In the genomic region with DNA sequence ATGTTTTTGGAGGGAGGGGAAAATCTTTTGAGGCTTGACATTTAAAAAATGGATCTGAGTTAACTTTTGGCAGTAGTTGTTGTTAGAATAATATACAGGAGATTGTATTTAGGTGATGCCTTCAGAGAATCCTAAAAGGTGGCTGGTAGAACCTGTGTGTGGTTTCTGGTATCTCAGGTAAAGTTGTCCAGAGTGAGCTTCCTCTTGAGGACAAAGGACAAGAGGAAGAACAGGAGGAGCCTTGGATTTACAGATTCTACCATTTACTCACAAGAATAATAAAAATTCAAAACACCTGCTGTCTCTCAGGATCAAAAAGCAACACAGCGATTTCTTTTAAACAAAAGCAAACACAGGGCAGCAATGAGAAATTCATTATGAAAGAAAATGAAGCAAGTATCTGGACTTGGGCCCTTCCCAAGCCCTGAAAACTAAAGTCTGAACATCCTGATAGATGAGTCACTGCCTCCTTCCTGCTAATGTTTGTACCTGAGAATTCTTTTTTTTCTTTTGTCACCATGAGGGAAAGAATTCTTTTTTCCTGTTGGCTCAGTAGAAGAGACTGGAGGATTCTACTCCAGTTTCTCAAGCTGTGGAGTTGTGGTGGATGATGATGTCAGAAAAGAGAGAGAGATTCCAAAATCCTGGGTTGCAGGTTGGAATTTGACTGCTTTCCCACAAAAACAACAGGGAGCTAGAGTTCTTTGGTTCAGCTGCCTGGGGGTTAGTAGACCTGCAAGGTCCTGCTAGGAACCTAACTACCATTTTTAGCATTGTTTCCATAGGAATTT, we compare ENCODE assay signal across 13 cellular contexts. TPM values are rescaled to one million over a fixed set of nuclear protein-coding genes. Genes with fewer than 3 reads are reported as not detected.
DNase-seq lines count a peak whose midpoint lies in the region; ATAC-seq and TF ChIP-seq lines count a peak whose summit lies in the region.
"Had no signal": no experiment of that assay in that cellular context is flagged by ENCODE, and none has a peak within 500 bp of the region (broad histone marks: within the 10 kb centered on the region; RNA-seq: fewer than 3 reads in every experiment).

No MANE protein-coding gene starts in this region.

- intact Hi-C loops in A673 (cut with micrococcal nuclease; ENCODE audit: unreplicated experiment): no loop called here
- intact Hi-C loops in cardiac septum (cut with DNase I): no loop called here

- no peaks in the 10 kb centered on the region for H4K20me1 ChIP-seq in GM23338 (replicated peaks; ENCODE audit: insufficient read depth)

- H3K4me1 ChIP-seq in GM23338 (ENCODE audit: insufficient read depth) (peaks cover 26% of the 10 kb centered on the region), A673 (ENCODE audit: insufficient read depth, low read length, poor library complexity, severe bottlenecking) (no peaks in the 10 kb centered on the region)
- H3K4me1 ChIP-seq: Peyer's patch had no signal

- CTCF ChIA-PET in A673 (lab: Charles Lee): no interaction called here

- DNase-seq in GM23338 (ENCODE audit: low spot score): peak; percentile 77
- DNase-seq in fibroblast of peridontal ligament (ENCODE audit: extremely low read depth): peak; percentile 80
- no peak for DNase-seq in osteocyte (ENCODE audit: extremely low spot score, unreplicated experiment)
- no peak for DNase-seq in A673 (ENCODE audit: low spot score)
- no peak for DNase-seq in cardiac septum (ENCODE audit: low spot score)
- no peak for DNase-seq in activated effector memory CD4-positive, alpha-beta T cell treated with Interleukin-2 at 50 U/mL for 16 hours
- DNase-seq: central memory CD4-positive, alpha-beta T cell; DMS79; NCI-H1105; Peyer's patch had no signal

- H3K79me2 ChIP-seq in GM23338 (replicated peaks; ENCODE audit: insufficient read depth): no peaks in the 10 kb centered on the region

- no peaks in the 10 kb centered on the region for H3K27me3 ChIP-seq in GM23338 (ENCODE audit: insufficient read depth)
- H3K27me3 ChIP-seq in A673 (replicated peaks; ENCODE audit: insufficient read depth, low read depth, low read length, poor library complexity): no peaks in the 10 kb centered on the region
- H3K27me3 ChIP-seq: Peyer's patch, tibial nerve had no signal

- H3K27me3 Mint-ChIP-seq in GM23338 (ENCODE audit: insufficient read depth, low read depth, poor library complexity): peaks cover 5% of the 10 kb centered on the region
- H3K27me3 Mint-ChIP-seq in activated T-helper 17 cell treated with anti-CD3 and anti-CD28 coated beads, Interleukin-2, amount 50 U/mL, for 72 hours: no peaks in the 10 kb centered on the region
- H3K27me3 Mint-ChIP-seq in osteocyte (ENCODE audit: unreplicated experiment): no peaks in the 10 kb centered on the region

- H3K4me3 ChIP-seq in GM23338 (no peak overlapping the region), A673 (ENCODE audit: low read depth, low read length, poor library complexity, severe bottlenecking) (no peak overlapping the region)
- H3K4me3 ChIP-seq: Peyer's patch, tibial nerve had no signal

- no TSS peak for BruUV-seq in A673 (replicated peaks; lab: Mats Ljungman, UMichigan)

- no peak for TF ChIP-seq CTCF in GM23338 (conservative IDR thresholded peaks at IDR 0.05; ENCODE audit: low read depth in 2 of 2)
- no peak for TF ChIP-seq CTCF in osteocyte (IDR thresholded peaks at IDR 0.05)
- no peak for TF ChIP-seq CTCF in A673 (conservative IDR thresholded peaks at IDR 0.05; ENCODE audit: low read depth, low read length)

- H3K4me2 ChIP-seq in GM23338: no peak overlapping the region

- no peaks in the 10 kb centered on the region for H3K9me3 Mint-ChIP-seq in GM23338
- no peaks in the 10 kb centered on the region for H3K9me3 Mint-ChIP-seq in activated T-helper 17 cell treated with anti-CD3 and anti-CD28 coated beads, Interleukin-2, amount 50 U/mL, for 72 hours
- no peaks in the 10 kb centered on the region for H3K9me3 Mint-ChIP-seq in osteocyte (ENCODE audit: unreplicated experiment)

- no peaks in the 10 kb centered on the region for H3K9me3 ChIP-seq in A673 (ENCODE audit: low read depth, low read length, poor library complexity, severe bottlenecking)
- H3K9me3 ChIP-seq: Peyer's patch, tibial nerve had no signal

- H3K36me3 Mint-ChIP-seq in GM23338 (ENCODE audit: low read depth): no peaks in the 10 kb centered on the region
- no peaks in the 10 kb centered on the region for H3K36me3 Mint-ChIP-seq in activated T-helper 17 cell treated with anti-CD3 and anti-CD28 coated beads, Interleukin-2, amount 50 U/mL, for 72 hours (ENCODE audit: low read depth)
- no peaks in the 10 kb centered on the region for H3K36me3 Mint-ChIP-seq in osteocyte (ENCODE audit: unreplicated experiment)

- ATAC-seq in GM23338: peak; percentile 88
- ATAC-seq in activated T-helper 17 cell treated with anti-CD3 and anti-CD28 coated beads, Interleukin-2, amount 50 U/mL, for 72 hours (replicated peaks): peak; percentile 28
- no peak for ATAC-seq in GM21526 (IDR thresholded peaks at IDR 0.05; ENCODE audit: low FRiP score, unreplicated experiment)

- POLR2A ChIA-PET in A673 (lab: Charles Lee; ENCODE audit: low non-redundant PET): interaction anchor here (0.6 kb wide), 1 partner anchor 44 kb away, joined by 4 read pairs; no protein-coding TSS in a partner anchor

- H3K4me3 Mint-ChIP-seq in GM23338 (no peak overlapping the region), osteocyte (ENCODE audit: unreplicated experiment) (no peak overlapping the region)
- H3K4me3 Mint-ChIP-seq in activated T-helper 17 cell treated with anti-CD3 and anti-CD28 coated beads, Interleukin-2, amount 50 U/mL, for 72 hours: no peak overlapping the region

- H3F3A ChIP-seq in GM23338 (replicated peaks; ENCODE audit: low read depth): no peaks in the 10 kb centered on the region; the same call in 1 of the 2 replicates

- peak overlapping the region; percentile 51 for H3K27ac Mint-ChIP-seq in GM23338
- H3K27ac Mint-ChIP-seq in activated T-helper 17 cell treated with anti-CD3 and anti-CD28 coated beads, Interleukin-2, amount 50 U/mL, for 72 hours: no peak overlapping the region
- peak overlapping the region; percentile 76 for H3K27ac Mint-ChIP-seq in osteocyte (ENCODE audit: unreplicated experiment)

- H3K27ac ChIP-seq in GM23338 (ENCODE audit: low read depth) (peak overlapping the region; percentile 83), A673 (ENCODE audit: low read depth, low read length, poor library complexity, severe bottlenecking) (no peak overlapping the region)

- H3K4me1 Mint-ChIP-seq in GM23338: peaks cover 17% of the 10 kb centered on the region
- H3K4me1 Mint-ChIP-seq in activated T-helper 17 cell treated with anti-CD3 and anti-CD28 coated beads, Interleukin-2, amount 50 U/mL, for 72 hours: peaks cover 7% of the 10 kb centered on the region
- H3K4me1 Mint-ChIP-seq in osteocyte (ENCODE audit: unreplicated experiment): peaks cover 30% of the 10 kb centered on the region

- H3K9me2 ChIP-seq in GM23338 (ENCODE audit: insufficient read depth): no peaks in the 10 kb centered on the region; the same call in 1 of the 2 replicates

- H3K36me3 ChIP-seq in GM23338 (ENCODE audit: insufficient read depth): no peaks in the 10 kb centered on the region
- no peaks in the 10 kb centered on the region for H3K36me3 ChIP-seq in A673 (ENCODE audit: insufficient read depth, low read length, poor library complexity, severe bottlenecking)
- H3K36me3 ChIP-seq: Peyer's patch, tibial nerve had no signal

- H2AFZ ChIP-seq in GM23338: no peak overlapping the region

TF ChIP-seq in GM23338, 12 proteins besides CTCF, POLR2A, EP300 and RAD21 (continues in another document):
- TF ChIP-seq JUNB (IDR thresholded peaks at IDR 0.05; ENCODE audit: unreplicated experiment): no peak
- TF ChIP-seq EZH2phosphoT487 (IDR thresholded peaks at IDR 0.05; ENCODE audit: unreplicated experiment): no peak
- no peak for TF ChIP-seq POLR2AphosphoS5 (IDR thresholded peaks at IDR 0.05; ENCODE audit: low read depth)

RNA-seq across cellular contexts. Expression of a gene that starts 31.5 kb away (rescaled TPM):
- 52.7 and 63.1 TPM in 2 replicates for total RNA-seq in GM23338 (2014; rRNA removed; shearing (Covaris generic))
- polyA plus RNA-seq in GM23338 (2016; fragmentation: Nextera tagmentation; extraction: Ambion mirVana): 8.5 and 10.2 TPM in 2 replicates
- total RNA-seq in activated T-helper 17 cell treated with anti-CD3 and anti-CD28 coated beads, Interleukin-2, amount 50 U/mL, for 72 hours: 10 to 100 TPM; 22.8 to 25.1 TPM
- total RNA-seq in osteocyte: 22.7 and 22.8 TPM in 2 replicates
- total RNA-seq in A673 (2021): 31.9 and 36.8 TPM in 2 replicates
- total RNA-seq in cardiac septum: 52.3 TPM

Comparison
In these comparisons a context has a peak if more than half of its experiments do, and no peak if none do; other contexts are left out.
1. DNase-seq: peak in GM23338 (single experiment) and fibroblast of peridontal ligament (single experiment); none in osteocyte (single experiment), A673 (single experiment), cardiac septum (single experiment) and activated effector memory CD4-positive, alpha-beta T cell treated with Interleukin-2 at 50 U/mL for 16 hours (single experiment).